ENCODE assay signal across 8 cellular contexts in genomic region chr10:14736600-14737081, GRCh38. TPM values are rescaled to one million over a fixed set of nuclear protein-coding genes. Genes with fewer than 3 reads are reported as not detected.
DNase-seq lines count a peak whose midpoint lies in the region; ATAC-seq and TF ChIP-seq lines count a peak whose summit lies in the region.

No MANE protein-coding gene starts in this region.

- H3K4me3 ChIP-seq in coronary artery (no peak overlapping the region), mucosa of rectum (ENCODE audit: low read length in 2 of 2) (no peak overlapping the region), MG63 (no peak overlapping the region)

- no peak for TF ChIP-seq CTCF in coronary artery (IDR thresholded peaks at IDR 0.05)

- H3K36me3 ChIP-seq in mucosa of rectum (ENCODE audit: control insufficient read depth in 2 of 2, insufficient read depth in 2 of 2, low read length in 2 of 2) (no peaks in the 10 kb centered on the region), MG63 (no peaks in the 10 kb centered on the region)

- H3K4me1 Mint-ChIP-seq in stimulated activated naive CD8-positive, alpha-beta T cell treated with anti-CD3 and anti-CD28 coated beads, Interleukin-15, amount 100 ng/mL, for 72 hours: peaks cover 29% of the 10 kb centered on the region

- no peaks in the 10 kb centered on the region for H3K27me3 ChIP-seq in mucosa of rectum (ENCODE audit: control insufficient read depth in 2 of 2, insufficient read depth in 2 of 2, low read length in 2 of 2)
- H3K27me3 ChIP-seq in MG63: no peaks in the 10 kb centered on the region

- H3K27ac ChIP-seq in coronary artery: peak overlapping the region; percentile 78 to 89
- H3K27ac ChIP-seq in mucosa of rectum (ENCODE audit: low read depth in 2 of 2, low read length in 2 of 2): peak overlapping the region; percentile 49 to 62

- no peaks in the 10 kb centered on the region for H3K27me3 Mint-ChIP-seq in stimulated activated naive CD8-positive, alpha-beta T cell treated with anti-CD3 and anti-CD28 coated beads, Interleukin-15, amount 100 ng/mL, for 72 hours

- no peak overlapping the region for H3K4me3 Mint-ChIP-seq in stimulated activated naive CD8-positive, alpha-beta T cell treated with anti-CD3 and anti-CD28 coated beads, Interleukin-15, amount 100 ng/mL, for 72 hours

- H3K9me3 Mint-ChIP-seq in stimulated activated naive CD8-positive, alpha-beta T cell treated with anti-CD3 and anti-CD28 coated beads, Interleukin-15, amount 100 ng/mL, for 72 hours: peaks cover 0 to 3% of the 10 kb centered on the region in 2 donors

- H3K4me1 ChIP-seq in mucosa of rectum (ENCODE audit: control insufficient read depth in 2 of 2, insufficient read depth in 2 of 2, low read length in 2 of 2): peaks cover 2 to 9% of the 10 kb centered on the region in 2 donors

- no peaks in the 10 kb centered on the region for H3K9me3 ChIP-seq in mucosa of rectum (ENCODE audit: control insufficient read depth in 2 of 2, low read length in 2 of 2)
- H3K9me3 ChIP-seq in MG63: no peaks in the 10 kb centered on the region

- no peak overlapping the region for H3K9ac ChIP-seq in mucosa of rectum (ENCODE audit: low read depth in 1 of 2, low read length in 2 of 2)

- peak; percentile 52 for ATAC-seq in stimulated activated naive CD8-positive, alpha-beta T cell treated with anti-CD3 and anti-CD28 coated beads, Interleukin-15, Interleukin-2, amounts not matched to agents 100 U/mL and 50 U/mL, for 24 hours
- ATAC-seq in stimulated activated naive CD8-positive, alpha-beta T cell treated with anti-CD3 and anti-CD28 coated beads, Interleukin-15, amount 100 ng/mL, for 72 hours: no peak

- H3K27ac Mint-ChIP-seq in stimulated activated naive CD8-positive, alpha-beta T cell treated with anti-CD3 and anti-CD28 coated beads, Interleukin-15, amount 100 ng/mL, for 72 hours: peak overlapping the region in 1 of 2 donors; percentile 43

- no peak for DNase-seq in stimulated activated naive CD8-positive, alpha-beta T cell treated with anti-CD3 and anti-CD28 coated beads, Interleukin-15, Interleukin-2, amounts not matched to agents 100 U/mL and 50 U/mL, for 24 hours
- no peak for DNase-seq in stimulated activated naive CD8-positive, alpha-beta T cell treated with anti-CD3 and anti-CD28 coated beads, Interleukin-15, amount 100 ng/mL, for 72 hours
- DNase-seq in coronary artery (ENCODE audit: low spot score) (no peak), NCI-H526 treated with DMSO at 0.1 percent for 48 hours (lab: John Stamatoyannopoulos, UW) (no peak), putamen (ENCODE audit: low spot score) (no peak), SW480 (ENCODE audit: low spot score) (no peak), MG63 (no peak)

RNA-seq across cellular contexts. Expression of gene FAM107B, which starts 38.1 kb away (rescaled TPM):
- 62.0 and 103 TPM in 2 replicates for total RNA-seq in MG63 (2014; rRNA removed; shearing (Covaris generic); ENCODE audit: low replicate concordance)
